In the genomic region with DNA sequence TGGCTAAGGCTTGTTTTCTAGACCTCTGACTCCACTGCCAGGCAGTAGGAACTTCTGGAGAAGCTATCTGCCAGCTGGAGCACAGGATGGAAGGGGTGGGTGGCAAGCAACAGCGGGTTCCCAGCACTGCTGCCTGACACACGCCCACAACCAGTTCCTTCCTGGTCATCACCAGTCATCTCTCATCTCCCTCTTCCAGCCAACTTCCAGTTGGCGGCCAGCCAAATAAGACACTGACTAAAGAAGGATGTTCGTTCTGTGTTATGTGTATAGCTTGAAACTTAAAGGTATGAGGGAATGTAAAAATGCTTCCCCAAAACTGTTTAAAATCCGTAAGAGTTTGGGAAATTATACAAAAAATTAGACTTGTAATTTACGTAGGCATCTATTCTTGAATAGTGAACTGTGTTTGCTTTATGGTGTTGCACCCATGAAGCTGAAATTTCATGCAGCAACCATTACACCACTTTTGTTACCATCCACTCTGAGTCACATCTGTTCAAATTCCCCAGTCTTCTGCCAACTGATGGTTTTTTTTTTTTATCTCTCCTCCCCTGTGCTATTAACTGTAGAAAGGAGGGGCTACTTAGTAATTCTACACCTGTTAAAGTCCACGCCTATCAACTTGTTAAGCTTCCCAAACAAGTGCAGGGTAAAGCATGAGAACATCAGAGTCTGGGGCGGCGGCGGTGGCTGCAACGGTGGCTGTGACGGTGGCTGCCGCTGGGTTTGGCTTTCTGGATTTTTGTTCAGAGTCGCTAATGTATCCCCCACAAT, we compare ENCODE assay signal across 1 cellular context.
TF ChIP-seq lines count a peak whose summit lies in the region.

No MANE protein-coding gene starts in this region.

TF ChIP-seq in GM23338, 12 proteins besides CTCF, POLR2A, EP300 and RAD21 (continued from another document):
- TF ChIP-seq, protein P1, sequence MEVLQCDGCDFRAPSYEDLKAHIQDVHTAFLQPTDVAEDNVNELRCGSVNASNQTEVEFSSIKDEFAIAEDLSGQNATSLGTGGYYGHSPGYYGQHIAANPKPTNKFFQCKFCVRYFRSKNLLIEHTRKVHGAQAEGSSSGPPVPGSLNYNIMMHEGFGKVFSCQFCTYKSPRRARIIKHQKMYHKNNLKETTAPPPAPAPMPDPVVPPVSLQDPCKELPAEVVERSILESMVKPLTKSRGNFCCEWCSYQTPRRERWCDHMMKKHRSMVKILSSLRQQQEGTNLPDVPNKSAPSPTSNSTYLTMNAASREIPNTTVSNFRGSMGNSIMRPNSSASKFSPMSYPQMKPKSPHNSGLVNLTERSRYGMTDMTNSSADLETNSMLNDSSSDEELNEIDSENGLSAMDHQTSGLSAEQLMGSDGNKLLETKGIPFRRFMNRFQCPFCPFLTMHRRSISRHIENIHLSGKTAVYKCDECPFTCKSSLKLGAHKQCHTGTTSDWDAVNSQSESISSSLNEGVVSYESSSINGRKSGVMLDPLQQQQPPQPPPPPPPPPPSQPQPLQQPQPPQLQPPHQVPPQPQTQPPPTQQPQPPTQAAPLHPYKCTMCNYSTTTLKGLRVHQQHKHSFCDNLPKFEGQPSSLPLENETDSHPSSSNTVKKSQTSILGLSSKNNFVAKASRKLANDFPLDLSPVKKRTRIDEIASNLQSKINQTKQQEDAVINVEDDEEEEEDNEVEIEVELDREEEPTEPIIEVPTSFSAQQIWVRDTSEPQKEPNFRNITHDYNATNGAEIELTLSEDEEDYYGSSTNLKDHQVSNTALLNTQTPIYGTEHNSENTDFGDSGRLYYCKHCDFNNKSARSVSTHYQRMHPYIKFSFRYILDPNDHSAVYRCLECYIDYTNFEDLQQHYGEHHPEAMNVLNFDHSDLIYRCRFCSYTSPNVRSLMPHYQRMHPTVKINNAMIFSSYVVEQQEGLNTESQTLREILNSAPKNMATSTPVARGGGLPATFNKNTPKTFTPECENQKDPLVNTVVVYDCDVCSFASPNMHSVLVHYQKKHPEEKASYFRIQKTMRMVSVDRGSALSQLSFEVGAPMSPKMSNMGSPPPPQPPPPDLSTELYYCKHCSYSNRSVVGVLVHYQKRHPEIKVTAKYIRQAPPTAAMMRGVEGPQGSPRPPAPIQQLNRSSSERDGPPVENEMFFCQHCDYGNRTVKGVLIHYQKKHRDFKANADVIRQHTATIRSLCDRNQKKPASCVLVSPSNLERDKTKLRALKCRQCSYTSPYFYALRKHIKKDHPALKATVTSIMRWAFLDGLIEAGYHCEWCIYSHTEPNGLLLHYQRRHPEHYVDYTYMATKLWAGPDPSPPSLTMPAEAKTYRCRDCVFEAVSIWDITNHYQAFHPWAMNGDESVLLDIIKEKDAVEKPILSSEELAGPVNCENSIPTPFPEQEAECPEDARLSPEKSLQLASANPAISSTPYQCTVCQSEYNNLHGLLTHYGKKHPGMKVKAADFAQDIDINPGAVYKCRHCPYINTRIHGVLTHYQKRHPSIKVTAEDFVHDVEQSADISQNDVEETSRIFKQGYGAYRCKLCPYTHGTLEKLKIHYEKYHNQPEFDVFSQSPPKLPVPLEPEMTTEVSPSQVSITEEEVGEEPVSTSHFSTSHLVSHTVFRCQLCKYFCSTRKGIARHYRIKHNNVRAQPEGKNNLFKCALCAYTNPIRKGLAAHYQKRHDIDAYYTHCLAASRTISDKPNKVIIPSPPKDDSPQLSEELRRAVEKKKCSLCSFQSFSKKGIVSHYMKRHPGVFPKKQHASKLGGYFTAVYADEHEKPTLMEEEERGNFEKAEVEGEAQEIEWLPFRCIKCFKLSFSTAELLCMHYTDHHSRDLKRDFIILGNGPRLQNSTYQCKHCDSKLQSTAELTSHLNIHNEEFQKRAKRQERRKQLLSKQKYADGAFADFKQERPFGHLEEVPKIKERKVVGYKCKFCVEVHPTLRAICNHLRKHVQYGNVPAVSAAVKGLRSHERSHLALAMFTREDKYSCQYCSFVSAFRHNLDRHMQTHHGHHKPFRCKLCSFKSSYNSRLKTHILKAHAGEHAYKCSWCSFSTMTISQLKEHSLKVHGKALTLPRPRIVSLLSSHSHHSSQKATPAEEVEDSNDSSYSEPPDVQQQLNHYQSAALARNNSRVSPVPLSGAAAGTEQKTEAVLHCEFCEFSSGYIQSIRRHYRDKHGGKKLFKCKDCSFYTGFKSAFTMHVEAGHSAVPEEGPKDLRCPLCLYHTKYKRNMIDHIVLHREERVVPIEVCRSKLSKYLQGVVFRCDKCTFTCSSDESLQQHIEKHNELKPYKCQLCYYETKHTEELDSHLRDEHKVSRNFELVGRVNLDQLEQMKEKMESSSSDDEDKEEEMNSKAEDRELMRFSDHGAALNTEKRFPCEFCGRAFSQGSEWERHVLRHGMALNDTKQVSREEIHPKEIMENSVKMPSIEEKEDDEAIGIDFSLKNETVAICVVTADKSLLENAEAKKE (CRISPR knock-in tag; IDR thresholded peaks at IDR 0.05) = no peak
